Comparison of ENCODE assay signal across 16 cellular contexts in the genomic region with DNA sequence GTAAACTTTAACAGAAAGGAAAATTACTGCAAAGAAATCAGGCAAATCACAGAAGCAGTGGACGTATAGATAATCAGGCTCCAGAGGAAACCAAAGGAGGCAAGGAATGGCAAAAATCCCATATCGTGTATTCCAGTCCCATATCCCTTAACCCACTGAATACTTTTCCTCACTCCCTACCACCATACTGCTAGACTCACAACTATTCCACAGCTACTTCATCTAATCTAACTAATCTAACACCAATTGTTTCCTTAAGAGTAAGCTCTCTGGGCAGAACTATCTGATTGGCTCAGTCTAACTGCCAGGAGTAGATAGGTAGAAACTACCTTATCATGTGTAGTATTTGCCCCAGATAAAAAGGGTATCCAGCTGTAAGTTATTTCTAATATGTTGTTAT. TPM values are rescaled to one million over a fixed set of nuclear protein-coding genes. Genes with fewer than 3 reads are reported as not detected.
DNase-seq lines count a peak whose midpoint lies in the region; ATAC-seq and TF ChIP-seq lines count a peak whose summit lies in the region.
"Had no signal": no experiment of that assay in that cellular context is flagged by ENCODE, and none has a peak within 500 bp of the region (broad histone marks: within the 10 kb centered on the region; RNA-seq: fewer than 3 reads in every experiment).

No MANE protein-coding gene starts in this region.

- peaks cover 4% of the 10 kb centered on the region for H3K27me3 Mint-ChIP-seq in GM23338 (ENCODE audit: insufficient read depth, low read depth, poor library complexity)
- H3K27me3 Mint-ChIP-seq in WTC11 (ENCODE audit: low read depth): no peaks in the 10 kb centered on the region

- TF ChIP-seq CTCF in GM23338 (conservative IDR thresholded peaks at IDR 0.05; ENCODE audit: low read depth in 2 of 2) (no peak), WTC11 (IDR thresholded peaks at IDR 0.05) (no peak)

- H3K27me3 ChIP-seq in GM23338 (ENCODE audit: insufficient read depth): no peaks in the 10 kb centered on the region
- no peaks in the 10 kb centered on the region for H3K27me3 ChIP-seq in iPS-18a (ENCODE audit: control insufficient read depth, insufficient read depth, low read length)
- H3K27me3 ChIP-seq: BLaER1 treated with 17β-estradiol and CSF1 and Interleukin-3, amounts not matched to agents 10 nM and 100 nM had no signal

- H3K9me3 Mint-ChIP-seq in GM23338: peaks cover 26% of the 10 kb centered on the region
- H3K9me3 Mint-ChIP-seq in WTC11: peaks cover 43% of the 10 kb centered on the region

- DNase-seq in GM23338 (ENCODE audit: low spot score) (no peak), WTC11 (ENCODE audit: low spot score) (no peak), mucosa of gallbladder (ENCODE audit: low spot score) (no peak), NCI-H1930 (lab: John Stamatoyannopoulos, UW) (no peak)
- DNase-seq: 8988T; Calu3; CD8-positive, alpha-beta T cell; DMS79 treated with DMSO at 0.1 percent for 48 hours; GM23248; HFFc6 had no signal

- CTCF ChIA-PET in WTC11 (lab: Charles Lee): no interaction called here

- H3K4me1 ChIP-seq in GM23338 (ENCODE audit: insufficient read depth) (no peaks in the 10 kb centered on the region), iPS-18a (ENCODE audit: control insufficient read depth, low read depth, low read length) (peaks cover 19% of the 10 kb centered on the region)

- no peaks in the 10 kb centered on the region for H3F3A ChIP-seq in GM23338 (replicated peaks; ENCODE audit: low read depth)

- no peak overlapping the region for H3K9ac ChIP-seq in iPS-18a (ENCODE audit: low read length)
- H3K9ac ChIP-seq: BLaER1 treated with 17β-estradiol and CSF1 and Interleukin-3, amounts not matched to agents 10 nM and 100 nM; GM23248 had no signal

- ATAC-seq in GM23338 (no peak), WTC11 (no peak), GM19395 (IDR thresholded peaks at IDR 0.05; ENCODE audit: unreplicated experiment) (no peak), GM19351 (IDR thresholded peaks at IDR 0.05; ENCODE audit: unreplicated experiment) (no peak)
- ATAC-seq: CD8-positive, alpha-beta T cell; GM12878; HCT116 had no signal

- POLR2A ChIA-PET in WTC11 (lab: Charles Lee): no interaction called here

- no peak overlapping the region; the same call in 1 of the 2 replicates for H3K27ac ChIP-seq in GM23338 (ENCODE audit: low read depth)
- H3K27ac ChIP-seq in iPS-18a (ENCODE audit: low read length): peak overlapping the region; percentile 9
- H3K27ac ChIP-seq: BLaER1 treated with 17β-estradiol and CSF1 and Interleukin-3, amounts not matched to agents 10 nM and 100 nM; GM23248 had no signal

- peaks cover 34% of the 10 kb centered on the region for H3K79me2 ChIP-seq in GM23338 (replicated peaks; ENCODE audit: insufficient read depth)

- H3K4me3 ChIP-seq in GM23338 (no peak overlapping the region), iPS-18a (ENCODE audit: low read length) (no peak overlapping the region)
- H3K4me3 ChIP-seq: BLaER1 treated with 17β-estradiol and CSF1 and Interleukin-3, amounts not matched to agents 10 nM and 100 nM; GM12878; GM23248 had no signal

- H3K27ac Mint-ChIP-seq in GM23338: peak overlapping the region; percentile 92
- H3K27ac Mint-ChIP-seq in WTC11: peak overlapping the region; percentile 95
- H3K27ac Mint-ChIP-seq: CD8-positive, alpha-beta T cell; HFFc6 had no signal

- H3K4me1 Mint-ChIP-seq in GM23338 (peaks cover 39% of the 10 kb centered on the region), WTC11 (peaks cover 28% of the 10 kb centered on the region)

- no peaks in the 10 kb centered on the region for H3K36me3 ChIP-seq in GM23338 (ENCODE audit: insufficient read depth)
- H3K36me3 ChIP-seq in iPS-18a (ENCODE audit: control insufficient read depth, low read depth, low read length): no peaks in the 10 kb centered on the region

- no peaks in the 10 kb centered on the region for H3K9me2 ChIP-seq in GM23338 (ENCODE audit: insufficient read depth)

- H3K4me3 Mint-ChIP-seq in GM23338 (no peak overlapping the region), WTC11 (no peak overlapping the region)
- H3K4me3 Mint-ChIP-seq: CD8-positive, alpha-beta T cell; HFFc6 had no signal

- no peaks in the 10 kb centered on the region for H4K20me1 ChIP-seq in GM23338 (replicated peaks; ENCODE audit: insufficient read depth)
- H4K20me1 ChIP-seq: BLaER1 treated with 17β-estradiol and CSF1 and Interleukin-3, amounts not matched to agents 10 nM and 100 nM had no signal

- H3K4me2 ChIP-seq in GM23338: no peak overlapping the region

- H3K36me3 Mint-ChIP-seq in GM23338 (ENCODE audit: low read depth) (peaks cover 37% of the 10 kb centered on the region), WTC11 (peaks cover 43% of the 10 kb centered on the region)

- H3K9me3 ChIP-seq in iPS-18a (ENCODE audit: control insufficient read depth, low read depth, low read length): peaks cover 3% of the 10 kb centered on the region

- H2AFZ ChIP-seq in GM23338: no peak overlapping the region
- H2AFZ ChIP-seq: GM23248 had no signal

TF ChIP-seq in GM23338, 12 proteins besides CTCF, POLR2A, EP300 and RAD21 (continues in another document):
- TF ChIP-seq POLR2AphosphoS5 (IDR thresholded peaks at IDR 0.05; ENCODE audit: low read depth) (no peak), ZNF114 (CRISPR knock-in tag; IDR thresholded peaks at IDR 0.05) (no peak), CREB1 (CRISPR knock-in tag; IDR thresholded peaks at IDR 0.05; ENCODE audit: low read depth) (no peak), EZH2 (IDR thresholded peaks at IDR 0.05; ENCODE audit: low read depth, unreplicated experiment) (no peak)
- TF ChIP-seq, protein P1, sequence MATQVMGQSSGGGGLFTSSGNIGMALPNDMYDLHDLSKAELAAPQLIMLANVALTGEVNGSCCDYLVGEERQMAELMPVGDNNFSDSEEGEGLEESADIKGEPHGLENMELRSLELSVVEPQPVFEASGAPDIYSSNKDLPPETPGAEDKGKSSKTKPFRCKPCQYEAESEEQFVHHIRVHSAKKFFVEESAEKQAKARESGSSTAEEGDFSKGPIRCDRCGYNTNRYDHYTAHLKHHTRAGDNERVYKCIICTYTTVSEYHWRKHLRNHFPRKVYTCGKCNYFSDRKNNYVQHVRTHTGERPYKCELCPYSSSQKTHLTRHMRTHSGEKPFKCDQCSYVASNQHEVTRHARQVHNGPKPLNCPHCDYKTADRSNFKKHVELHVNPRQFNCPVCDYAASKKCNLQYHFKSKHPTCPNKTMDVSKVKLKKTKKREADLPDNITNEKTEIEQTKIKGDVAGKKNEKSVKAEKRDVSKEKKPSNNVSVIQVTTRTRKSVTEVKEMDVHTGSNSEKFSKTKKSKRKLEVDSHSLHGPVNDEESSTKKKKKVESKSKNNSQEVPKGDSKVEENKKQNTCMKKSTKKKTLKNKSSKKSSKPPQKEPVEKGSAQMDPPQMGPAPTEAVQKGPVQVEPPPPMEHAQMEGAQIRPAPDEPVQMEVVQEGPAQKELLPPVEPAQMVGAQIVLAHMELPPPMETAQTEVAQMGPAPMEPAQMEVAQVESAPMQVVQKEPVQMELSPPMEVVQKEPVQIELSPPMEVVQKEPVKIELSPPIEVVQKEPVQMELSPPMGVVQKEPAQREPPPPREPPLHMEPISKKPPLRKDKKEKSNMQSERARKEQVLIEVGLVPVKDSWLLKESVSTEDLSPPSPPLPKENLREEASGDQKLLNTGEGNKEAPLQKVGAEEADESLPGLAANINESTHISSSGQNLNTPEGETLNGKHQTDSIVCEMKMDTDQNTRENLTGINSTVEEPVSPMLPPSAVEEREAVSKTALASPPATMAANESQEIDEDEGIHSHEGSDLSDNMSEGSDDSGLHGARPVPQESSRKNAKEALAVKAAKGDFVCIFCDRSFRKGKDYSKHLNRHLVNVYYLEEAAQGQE (IDR thresholded peaks at IDR 0.05; ENCODE audit: unreplicated experiment): no peak

TF ChIP-seq in WTC11, 78 proteins besides CTCF, POLR2A, EP300 and RAD21 (continues in another document):
- TF ChIP-seq, protein P2, sequence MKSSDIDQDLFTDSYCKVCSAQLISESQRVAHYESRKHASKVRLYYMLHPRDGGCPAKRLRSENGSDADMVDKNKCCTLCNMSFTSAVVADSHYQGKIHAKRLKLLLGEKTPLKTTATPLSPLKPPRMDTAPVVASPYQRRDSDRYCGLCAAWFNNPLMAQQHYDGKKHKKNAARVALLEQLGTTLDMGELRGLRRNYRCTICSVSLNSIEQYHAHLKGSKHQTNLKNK (CRISPR knock-in tag; IDR thresholded peaks at IDR 0.05): no peak
- TF ChIP-seq ZBTB21 (CRISPR knock-in tag; IDR thresholded peaks at IDR 0.05; ENCODE audit: borderline replicate concordance) (no peak), NFYB (CRISPR knock-in tag; conservative IDR thresholded peaks at IDR 0.05; ENCODE audit: low read depth) (no peak), EMX1 (CRISPR knock-in tag; IDR thresholded peaks at IDR 0.05) (no peak), FOXJ3 (CRISPR knock-in tag; IDR thresholded peaks at IDR 0.05; ENCODE audit: borderline replicate concordance) (no peak), ZNF263 (CRISPR knock-in tag; IDR thresholded peaks at IDR 0.05; ENCODE audit: low read depth) (no peak)
- TF ChIP-seq, protein P3, sequence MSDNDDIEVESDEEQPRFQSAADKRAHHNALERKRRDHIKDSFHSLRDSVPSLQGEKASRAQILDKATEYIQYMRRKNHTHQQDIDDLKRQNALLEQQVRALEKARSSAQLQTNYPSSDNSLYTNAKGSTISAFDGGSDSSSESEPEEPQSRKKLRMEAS (CRISPR knock-in tag; IDR thresholded peaks at IDR 0.05): no peak
- TF ChIP-seq, protein P4, sequence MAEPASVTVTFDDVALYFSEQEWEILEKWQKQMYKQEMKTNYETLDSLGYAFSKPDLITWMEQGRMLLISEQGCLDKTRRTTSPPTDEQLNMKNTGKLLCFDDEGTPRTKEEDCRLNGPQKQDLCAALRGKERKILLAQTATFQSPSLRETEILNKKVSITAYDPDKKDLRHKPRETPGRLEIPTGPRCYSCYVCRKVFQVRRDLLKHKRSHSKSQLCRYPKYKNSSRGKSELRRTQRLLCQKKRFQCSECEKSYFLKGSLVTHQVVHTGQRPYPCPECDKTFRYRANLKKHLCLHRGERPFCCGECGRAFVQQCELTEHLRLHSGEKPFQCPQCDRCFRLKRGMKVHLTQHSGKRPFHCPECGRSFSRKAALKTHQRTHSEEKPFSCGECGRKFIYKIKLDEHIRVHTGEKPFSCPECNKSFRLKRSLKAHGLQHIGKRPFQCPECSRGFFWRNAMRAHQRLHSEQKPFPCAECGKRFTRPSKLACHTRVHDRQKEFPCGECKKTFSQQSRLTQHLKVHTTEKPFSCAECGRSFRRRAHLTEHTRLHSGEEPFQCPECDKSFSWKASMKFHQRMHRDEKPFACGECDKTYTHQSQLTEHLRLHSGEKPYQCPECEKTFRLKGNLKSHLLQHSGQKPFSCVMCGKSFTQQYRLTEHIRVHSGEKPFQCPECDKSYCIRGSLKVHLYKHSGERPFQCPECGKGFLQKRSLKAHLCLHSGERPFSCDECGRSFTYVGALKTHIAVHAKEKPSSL (CRISPR knock-in tag; conservative IDR thresholded peaks at IDR 0.05): no peak

RNA-seq across cellular contexts. Expression of a gene that starts 16.3 kb away (rescaled TPM):
- 13.0 and 20.4 TPM in 2 replicates for total RNA-seq in GM23338 (2014; rRNA removed; shearing (Covaris generic))
- 8.8 and 10.7 TPM in 2 replicates for polyA plus RNA-seq in GM23338 (2016; fragmentation: Nextera tagmentation; extraction: Ambion mirVana)
- total RNA-seq in WTC11 (2021) (7.3 to 11.6 TPM (median 10.9 TPM) in 3 replicates), mucosa of gallbladder (7.8 TPM)

RNA-seq across cellular contexts. Expression of a gene that starts 16.8 kb away (rescaled TPM):
- total RNA-seq in GM23338 (2014; rRNA removed; shearing (Covaris generic)): 275 and 294 TPM in 2 replicates
- polyA plus RNA-seq in GM23338 (2016; fragmentation: Nextera tagmentation; extraction: Ambion mirVana): 503 and 541 TPM in 2 replicates
- 255 to 268 TPM (median 259 TPM) in 3 replicates for total RNA-seq in WTC11 (2021)
- 149 TPM for total RNA-seq in mucosa of gallbladder
